20 cellular contexts compared by ENCODE assay signal in the genomic region with DNA sequence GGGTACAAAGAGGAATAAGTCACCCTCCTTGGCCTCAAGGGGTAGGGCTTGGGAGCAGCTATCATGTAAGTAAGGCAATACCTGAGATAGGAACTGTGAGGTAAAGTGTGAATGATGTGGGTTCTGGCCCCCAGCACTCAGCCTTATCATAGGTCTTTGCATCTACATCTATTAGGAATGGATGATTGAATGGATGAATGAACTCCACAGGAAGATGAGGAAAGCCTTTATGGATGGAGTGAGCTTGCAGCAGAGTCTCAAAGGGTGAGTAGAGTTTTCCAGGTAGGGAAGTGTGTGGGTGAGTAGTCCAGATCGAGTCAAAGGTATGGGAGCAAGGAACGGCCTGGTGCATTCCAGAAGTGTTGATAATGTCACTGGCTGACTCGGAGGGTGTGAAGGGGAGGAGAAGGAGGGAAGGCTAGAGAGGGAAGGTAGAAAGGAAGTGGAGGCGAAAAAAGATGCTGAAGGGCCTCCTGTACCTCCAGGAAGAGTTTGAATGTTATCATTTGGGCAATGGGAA. TPM values are rescaled to one million over a fixed set of nuclear protein-coding genes. Genes with fewer than 3 reads are reported as not detected.
DNase-seq lines count a peak whose midpoint lies in the region; ATAC-seq and TF ChIP-seq lines count a peak whose summit lies in the region.
"Had no signal": no experiment of that assay in that cellular context is flagged by ENCODE, and none has a peak within 500 bp of the region (broad histone marks: within the 10 kb centered on the region; RNA-seq: fewer than 3 reads in every experiment).

No MANE protein-coding gene starts in this region.

- H3K4me1 ChIP-seq in Caco-2: peaks cover 6% of the 10 kb centered on the region
- H3K4me1 ChIP-seq in foreskin keratinocyte: peaks cover 4% of the 10 kb centered on the region
- no peaks in the 10 kb centered on the region for H3K4me1 ChIP-seq in trophoblast cell (ENCODE audit: control insufficient read depth in 1 of 2, insufficient read depth in 2 of 2, low read length in 2 of 2)

- no peak overlapping the region for H3K4me2 ChIP-seq in trophoblast cell (ENCODE audit: low read length)
- H3K4me2 ChIP-seq: KMS-11 had no signal

- H3K9me3 ChIP-seq in Caco-2: no peaks in the 10 kb centered on the region
- no peaks in the 10 kb centered on the region for H3K9me3 ChIP-seq in trophoblast cell (ENCODE audit: insufficient read depth, low read depth, low read length)

- ATAC-seq in foreskin keratinocyte: peak; percentile 65
- ATAC-seq: HepG2 had no signal

- no peak overlapping the region for H2AFZ ChIP-seq in trophoblast cell (ENCODE audit: insufficient read depth, low read length, poor library complexity)

- H4K91ac ChIP-seq in trophoblast cell (ENCODE audit: low read depth, low read length): no peak overlapping the region

- H3K27me3 Mint-ChIP-seq in Caco-2 (ENCODE audit: insufficient read depth, unreplicated experiment): no peaks in the 10 kb centered on the region
- peaks cover 7% of the 10 kb centered on the region for H3K27me3 Mint-ChIP-seq in activated T-helper 1 cell treated with anti-CD3 and anti-CD28 coated beads, Interleukin-12 subunit alpha, Interleukin-12 subunit beta, Interleukin-2, Interleukin-4 antibody, amounts not matched to agents 30 ng/mL and 10 ng/mL and 1 ng/mL, durations not matched to agents 14 hours and 24 hours and 36 hours (ENCODE audit: insufficient read depth)
- no peaks in the 10 kb centered on the region for H3K27me3 Mint-ChIP-seq in activated T-cell treated with anti-CD3 and anti-CD28 coated beads, Interleukin-2, amount 50 U/mL, for 24 hours

- H3K27ac Mint-ChIP-seq in Caco-2 (ENCODE audit: unreplicated experiment): peak overlapping the region; percentile 1
- peak overlapping the region; percentile 46 for H3K27ac Mint-ChIP-seq in activated T-helper 1 cell treated with anti-CD3 and anti-CD28 coated beads, Interleukin-12 subunit alpha, Interleukin-12 subunit beta, Interleukin-2, Interleukin-4 antibody, amounts not matched to agents 30 ng/mL and 10 ng/mL and 1 ng/mL, durations not matched to agents 14 hours and 24 hours and 36 hours
- H3K27ac Mint-ChIP-seq in activated T-cell treated with anti-CD3 and anti-CD28 coated beads, Interleukin-2, amount 50 U/mL, for 24 hours: no peak overlapping the region
- H3K27ac Mint-ChIP-seq: HFFc6 had no signal

- H2AK5ac ChIP-seq in trophoblast cell (ENCODE audit: low read length): no peak overlapping the region

- no peak overlapping the region for H4K12ac ChIP-seq in trophoblast cell (ENCODE audit: low read depth, low read length)

- DNase-seq in Caco-2 (no peak), foreskin keratinocyte (peak in 1 of 2 donors; percentile 53), trophoblast cell (peak; percentile 69 to 73), NOMO-1 (lab: John Stamatoyannopoulos, UW; ENCODE audit: unreplicated experiment in 2 of 2) (no peak)
- DNase-seq in activated T-helper 1 cell treated with anti-CD3 and anti-CD28 coated beads, Interleukin-12 subunit alpha, Interleukin-12 subunit beta, Interleukin-2, Interleukin-4 antibody, amounts not matched to agents 30 ng/mL and 10 ng/mL and 1 ng/mL, durations not matched to agents 14 hours and 24 hours and 36 hours (ENCODE audit: low spot score): no peak
- DNase-seq in stimulated activated CD4-positive, alpha-beta T cell treated with anti-CD3 and anti-CD28 coated beads, Interleukin-4, amount 100 ng/mL, for 4 hours: no peak
- no peak for DNase-seq in activated T-cell treated with anti-CD3 and anti-CD28 coated beads, Interleukin-2, amount 50 U/mL, for 24 hours
- DNase-seq: DMS79, H7, HFFc6, NCI-H1105, NCI-H146, NCI-H2029 treated with DMSO at 0.1 percent for 48 hours, NCI-H345, NCI-H524 treated with DMSO at 0.1 percent for 48 hours, SHP77 treated with DMSO at 0.1 percent for 48 hours had no signal

- H2BK5ac ChIP-seq in trophoblast cell (ENCODE audit: low read depth, low read length, poor library complexity): no peak overlapping the region

- no CpG with 5 or more reads among the region's 4 CpGs for WGBS in trophoblast cell (ENCODE audit: extremely low coverage, insufficient coverage, insufficient read length)

- H2BK12ac ChIP-seq in trophoblast cell (ENCODE audit: low read length): no peak overlapping the region

- intact Hi-C loops in Caco-2 (cut with micrococcal nuclease; ENCODE audit: unreplicated experiment): no loop called here
- intact Hi-C loops in activated T-helper 1 cell treated with anti-CD3 and anti-CD28 coated beads, Interleukin-12 subunit alpha, Interleukin-12 subunit beta, Interleukin-2, Interleukin-4 antibody, amounts not matched to agents 30 ng/mL and 10 ng/mL and 1 ng/mL, durations not matched to agents 14 hours and 24 hours and 36 hours (cut with micrococcal nuclease): no loop called here

- CTCF ChIA-PET in Caco-2 (lab: Charles Lee): no interaction called here

- no peaks in the 10 kb centered on the region for H3K36me3 Mint-ChIP-seq in Caco-2 (ENCODE audit: insufficient read depth, unreplicated experiment)
- H3K36me3 Mint-ChIP-seq in activated T-helper 1 cell treated with anti-CD3 and anti-CD28 coated beads, Interleukin-12 subunit alpha, Interleukin-12 subunit beta, Interleukin-2, Interleukin-4 antibody, amounts not matched to agents 30 ng/mL and 10 ng/mL and 1 ng/mL, durations not matched to agents 14 hours and 24 hours and 36 hours (ENCODE audit: low read depth): no peaks in the 10 kb centered on the region
- H3K36me3 Mint-ChIP-seq in activated T-cell treated with anti-CD3 and anti-CD28 coated beads, Interleukin-2, amount 50 U/mL, for 24 hours (ENCODE audit: low read depth): no peaks in the 10 kb centered on the region

- POLR2A ChIA-PET in Caco-2 (lab: Charles Lee): no interaction called here

- peaks cover 18% of the 10 kb centered on the region for H3K4me1 Mint-ChIP-seq in Caco-2 (ENCODE audit: low read depth, unreplicated experiment)
- H3K4me1 Mint-ChIP-seq in activated T-helper 1 cell treated with anti-CD3 and anti-CD28 coated beads, Interleukin-12 subunit alpha, Interleukin-12 subunit beta, Interleukin-2, Interleukin-4 antibody, amounts not matched to agents 30 ng/mL and 10 ng/mL and 1 ng/mL, durations not matched to agents 14 hours and 24 hours and 36 hours (ENCODE audit: low read depth): peaks cover 28% of the 10 kb centered on the region
- peaks cover 29% of the 10 kb centered on the region for H3K4me1 Mint-ChIP-seq in activated T-cell treated with anti-CD3 and anti-CD28 coated beads, Interleukin-2, amount 50 U/mL, for 24 hours (ENCODE audit: low read depth)

- H3K79me1 ChIP-seq in trophoblast cell (ENCODE audit: low read length): no peaks in the 10 kb centered on the region

- H3K36me3 ChIP-seq in Caco-2 (ENCODE audit: control insufficient read depth, insufficient read depth, low read length) (no peaks in the 10 kb centered on the region), trophoblast cell (ENCODE audit: control insufficient read depth in 1 of 2, insufficient read depth in 2 of 2, low read length in 2 of 2) (no peaks in the 10 kb centered on the region)

- H3K4me3 ChIP-seq in Caco-2 (ENCODE audit: low read depth, low read length): no peak overlapping the region
- no peak overlapping the region for H3K4me3 ChIP-seq in trophoblast cell (ENCODE audit: low read depth, low read length)
- H3K4me3 ChIP-seq: SK-N-MC had no signal

- no peak for TF ChIP-seq CTCF in Caco-2 (IDR thresholded peaks at IDR 0.05; ENCODE audit: insufficient read depth in 1 of 2, low read depth in 1 of 2, low read length in 1 of 2, severe bottlenecking in 1 of 2, unreplicated experiment in 1 of 2)
- no peak for TF ChIP-seq CTCF in foreskin keratinocyte (conservative IDR thresholded peaks at IDR 0.05)

- H3K27ac ChIP-seq in foreskin keratinocyte (no peak overlapping the region), trophoblast cell (ENCODE audit: low read depth, low read length) (no peak overlapping the region)
- H3K27ac ChIP-seq: HL-60, KMS-11, SK-N-MC had no signal

- H3K23ac ChIP-seq in trophoblast cell (ENCODE audit: low read length): no peak overlapping the region

- no peak overlapping the region for H2BK120ac ChIP-seq in trophoblast cell (ENCODE audit: insufficient read depth, low read length, poor library complexity)

- no peak overlapping the region for H4K8ac ChIP-seq in trophoblast cell (ENCODE audit: low read depth, low read length)

- H3K14ac ChIP-seq in trophoblast cell (ENCODE audit: low read length): no peak overlapping the region

- H3K9me3 Mint-ChIP-seq in Caco-2 (ENCODE audit: unreplicated experiment): no peaks in the 10 kb centered on the region
- no peaks in the 10 kb centered on the region for H3K9me3 Mint-ChIP-seq in activated T-helper 1 cell treated with anti-CD3 and anti-CD28 coated beads, Interleukin-12 subunit alpha, Interleukin-12 subunit beta, Interleukin-2, Interleukin-4 antibody, amounts not matched to agents 30 ng/mL and 10 ng/mL and 1 ng/mL, durations not matched to agents 14 hours and 24 hours and 36 hours
- no peaks in the 10 kb centered on the region for H3K9me3 Mint-ChIP-seq in activated T-cell treated with anti-CD3 and anti-CD28 coated beads, Interleukin-2, amount 50 U/mL, for 24 hours

- H3K79me2 ChIP-seq in trophoblast cell (ENCODE audit: control insufficient read depth, insufficient read depth, low read length, poor library complexity): no peaks in the 10 kb centered on the region

- no peak overlapping the region for H3K9ac ChIP-seq in trophoblast cell (ENCODE audit: low read length)
- H3K9ac ChIP-seq: KMS-11 had no signal

- H3K4me3 Mint-ChIP-seq in Caco-2 (ENCODE audit: unreplicated experiment): no peak overlapping the region
- no peak overlapping the region for H3K4me3 Mint-ChIP-seq in activated T-helper 1 cell treated with anti-CD3 and anti-CD28 coated beads, Interleukin-12 subunit alpha, Interleukin-12 subunit beta, Interleukin-2, Interleukin-4 antibody, amounts not matched to agents 30 ng/mL and 10 ng/mL and 1 ng/mL, durations not matched to agents 14 hours and 24 hours and 36 hours
- H3K4me3 Mint-ChIP-seq in activated T-cell treated with anti-CD3 and anti-CD28 coated beads, Interleukin-2, amount 50 U/mL, for 24 hours: no peak overlapping the region
- H3K4me3 Mint-ChIP-seq: HFFc6 had no signal

- no peak overlapping the region for H3K4ac ChIP-seq in trophoblast cell (ENCODE audit: low read depth, low read length)

- no peak overlapping the region for H3K18ac ChIP-seq in trophoblast cell (ENCODE audit: low read length)

- no peaks in the 10 kb centered on the region for H3K27me3 ChIP-seq in Caco-2 (replicated peaks; ENCODE audit: control insufficient read depth, insufficient read depth, low read length)
- H3K27me3 ChIP-seq in foreskin keratinocyte: no peaks in the 10 kb centered on the region
- H3K27me3 ChIP-seq in trophoblast cell (ENCODE audit: insufficient read depth, low read length): no peaks in the 10 kb centered on the region

- BruUV-seq in Caco-2 (replicated peaks; lab: Mats Ljungman, UMichigan): no TSS peak

RNA-seq across cellular contexts. Expression of a gene that starts 13.1 kb away (rescaled TPM):
- 56.4 and 63.0 TPM in 2 replicates for total RNA-seq in Caco-2 (2022)
- 66.5 and 66.7 TPM in 2 replicates for total RNA-seq in activated T-helper 1 cell treated with anti-CD3 and anti-CD28 coated beads, Interleukin-12 subunit alpha, Interleukin-12 subunit beta, Interleukin-2, Interleukin-4 antibody, amounts not matched to agents 30 ng/mL and 10 ng/mL and 1 ng/mL, durations not matched to agents 14 hours and 24 hours and 36 hours
- total RNA-seq in foreskin keratinocyte: 32.7 and 41.4 TPM in 2 replicates
- polyA plus RNA-seq in foreskin keratinocyte: 4.9 and 6.5 TPM in 2 replicates
- polyA plus RNA-seq in trophoblast cell (2013): 12.4 and 13.4 TPM in 2 replicates

Comparison
In these comparisons a context has a peak if more than half of its experiments do, and no peak if none do; other contexts are left out.
1. DNase-seq: peak in trophoblast cell (2 of 2); none in Caco-2 (0 of 2), activated T-helper 1 cell treated with anti-CD3 and anti-CD28 coated beads, Interleukin-12 subunit alpha, Interleukin-12 subunit beta, Interleukin-2, Interleukin-4 antibody, amounts not matched to agents 30 ng/mL and 10 ng/mL and 1 ng/mL, durations not matched to agents 14 hours and 24 hours and 36 hours (single experiment), stimulated activated CD4-positive, alpha-beta T cell treated with anti-CD3 and anti-CD28 coated beads, Interleukin-4, amount 100 ng/mL, for 4 hours (0 of 2), activated T-cell treated with anti-CD3 and anti-CD28 coated beads, Interleukin-2, amount 50 U/mL, for 24 hours (single experiment) and NOMO-1 (0 of 2).